In the genomic region with DNA sequence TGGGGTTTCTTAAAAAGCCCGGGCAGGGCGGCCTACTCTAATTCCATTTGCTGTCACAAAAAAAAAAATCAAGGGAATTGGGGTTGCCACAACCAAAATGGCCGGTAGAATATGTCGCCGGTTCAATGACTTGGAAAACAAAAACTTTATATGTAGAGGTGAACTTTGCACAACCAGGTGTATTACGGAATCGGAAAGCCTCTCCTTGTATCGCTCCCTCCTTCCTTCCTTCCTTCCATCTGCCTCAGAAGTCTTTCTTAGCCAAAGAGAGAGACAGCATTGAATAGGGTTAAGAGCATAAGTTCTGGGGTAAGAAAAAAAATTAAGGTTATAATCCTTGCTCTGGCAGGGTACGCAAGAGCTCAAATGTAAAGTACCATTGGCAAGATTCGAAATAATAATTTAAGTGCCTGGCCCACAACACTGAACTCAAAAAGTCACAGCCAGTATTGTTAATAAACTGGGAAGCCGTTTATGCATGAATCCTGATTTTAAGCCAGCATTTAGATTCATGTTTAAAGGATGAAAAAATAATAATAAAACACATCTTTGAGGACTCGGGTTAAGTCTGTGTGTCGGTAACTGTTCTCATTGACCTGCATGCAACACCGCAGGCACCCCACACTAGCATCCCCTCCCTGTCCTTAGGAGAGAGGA, we compare ENCODE assay signal across 1 cellular context.
A peak's percentile ranks its signal among the peaks of the same experiment; 100 is the strongest.
TF ChIP-seq lines count a peak whose summit lies in the region.

No MANE protein-coding gene starts in this region.

TF ChIP-seq in HepG2, 621 proteins besides CTCF, POLR2A, EP300 and RAD21 (continued from another document and continues in another):
- TF ChIP-seq, protein P1, sequence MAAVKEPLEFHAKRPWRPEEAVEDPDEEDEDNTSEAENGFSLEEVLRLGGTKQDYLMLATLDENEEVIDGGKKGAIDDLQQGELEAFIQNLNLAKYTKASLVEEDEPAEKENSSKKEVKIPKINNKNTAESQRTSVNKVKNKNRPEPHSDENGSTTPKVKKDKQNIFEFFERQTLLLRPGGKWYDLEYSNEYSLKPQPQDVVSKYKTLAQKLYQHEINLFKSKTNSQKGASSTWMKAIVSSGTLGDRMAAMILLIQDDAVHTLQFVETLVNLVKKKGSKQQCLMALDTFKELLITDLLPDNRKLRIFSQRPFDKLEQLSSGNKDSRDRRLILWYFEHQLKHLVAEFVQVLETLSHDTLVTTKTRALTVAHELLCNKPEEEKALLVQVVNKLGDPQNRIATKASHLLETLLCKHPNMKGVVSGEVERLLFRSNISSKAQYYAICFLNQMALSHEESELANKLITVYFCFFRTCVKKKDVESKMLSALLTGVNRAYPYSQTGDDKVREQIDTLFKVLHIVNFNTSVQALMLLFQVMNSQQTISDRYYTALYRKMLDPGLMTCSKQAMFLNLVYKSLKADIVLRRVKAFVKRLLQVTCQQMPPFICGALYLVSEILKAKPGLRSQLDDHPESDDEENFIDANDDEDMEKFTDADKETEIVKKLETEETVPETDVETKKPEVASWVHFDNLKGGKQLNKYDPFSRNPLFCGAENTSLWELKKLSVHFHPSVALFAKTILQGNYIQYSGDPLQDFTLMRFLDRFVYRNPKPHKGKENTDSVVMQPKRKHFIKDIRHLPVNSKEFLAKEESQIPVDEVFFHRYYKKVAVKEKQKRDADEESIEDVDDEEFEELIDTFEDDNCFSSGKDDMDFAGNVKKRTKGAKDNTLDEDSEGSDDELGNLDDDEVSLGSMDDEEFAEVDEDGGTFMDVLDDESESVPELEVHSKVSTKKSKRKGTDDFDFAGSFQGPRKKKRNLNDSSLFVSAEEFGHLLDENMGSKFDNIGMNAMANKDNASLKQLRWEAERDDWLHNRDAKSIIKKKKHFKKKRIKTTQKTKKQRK (IDR thresholded peaks at IDR 0.05; ENCODE audit: low read length), result no peak
- TF ChIP-seq NCOR1 (IDR thresholded peaks at IDR 0.05; ENCODE audit: borderline replicate concordance, low read length) (peak; percentile 77), ZNF782 (CRISPR knock-in tag; IDR thresholded peaks at IDR 0.05; ENCODE audit: borderline replicate concordance) (no peak), ZNF562 (CRISPR knock-in tag; IDR thresholded peaks at IDR 0.05; ENCODE audit: borderline replicate concordance) (no peak), ZNF747 (CRISPR knock-in tag; IDR thresholded peaks at IDR 0.05; ENCODE audit: borderline replicate concordance) (no peak), ZNF7 (CRISPR knock-in tag; IDR thresholded peaks at IDR 0.05) (no peak), ZNF276 (CRISPR knock-in tag; IDR thresholded peaks at IDR 0.05; ENCODE audit: low read depth) (no peak), NBN (conservative IDR thresholded peaks at IDR 0.05) (no peak), ZNF790 (CRISPR knock-in tag; IDR thresholded peaks at IDR 0.05; ENCODE audit: borderline replicate concordance) (no peak), ZNF33A (CRISPR knock-in tag; IDR thresholded peaks at IDR 0.05; ENCODE audit: borderline replicate concordance) (no peak), ZNF251 (CRISPR knock-in tag; IDR thresholded peaks at IDR 0.05) (no peak), ELF4 (CRISPR knock-in tag; IDR thresholded peaks at IDR 0.05; ENCODE audit: borderline replicate concordance) (peak; percentile 41; the same call in 1 of the 2 replicates), KAT8 (CRISPR knock-in tag; IDR thresholded peaks at IDR 0.05) (no peak; the same call in 1 of the 2 replicates), AKNA (CRISPR knock-in tag; IDR thresholded peaks at IDR 0.05; ENCODE audit: borderline replicate concordance) (no peak), RFX5 (IDR thresholded peaks at IDR 0.05; ENCODE audit: low read depth, low read length) (no peak), NR2F1 (CRISPR knock-in tag; IDR thresholded peaks at IDR 0.05) (0 out of 4 replicates have a peak, but pooled peaks of 1 of the 2 experiments have one; percentile 44), ETS1 (CRISPR knock-in tag; IDR thresholded peaks at IDR 0.05) (0 out of 2 replicates have a peak, but pooled peaks have one; percentile 6), REXO4 (CRISPR knock-in tag; IDR thresholded peaks at IDR 0.05; ENCODE audit: borderline replicate concordance) (no peak), ZNF430 (CRISPR knock-in tag; IDR thresholded peaks at IDR 0.05) (no peak), CCDC6 (CRISPR knock-in tag; IDR thresholded peaks at IDR 0.05) (no peak), ZSCAN29 (CRISPR knock-in tag; conservative IDR thresholded peaks at IDR 0.05) (no peak), ASH2L (IDR thresholded peaks at IDR 0.05; ENCODE audit: insufficient read length, low read depth, low read length) (peak; percentile 36), NFIC (IDR thresholded peaks at IDR 0.05; ENCODE audit: low read length) (no peak), ZNF124 (CRISPR knock-in tag; IDR thresholded peaks at IDR 0.05) (no peak), ZNF558 (CRISPR knock-in tag; IDR thresholded peaks at IDR 0.05; ENCODE audit: borderline replicate concordance) (no peak), FOXP1 (IDR thresholded peaks at IDR 0.05) (no peak), FOXP1 (CRISPR knock-in tag; IDR thresholded peaks at IDR 0.05) (no peak), ZSCAN21 (CRISPR knock-in tag; IDR thresholded peaks at IDR 0.05; ENCODE audit: borderline replicate concordance) (no peak), ZMYM3 (CRISPR knock-in tag; IDR thresholded peaks at IDR 0.05) (no peak), ZNF780A (CRISPR knock-in tag; IDR thresholded peaks at IDR 0.05) (no peak), ZNF234 (CRISPR knock-in tag; conservative IDR thresholded peaks at IDR 0.05) (no peak), NFKBIZ (CRISPR knock-in tag; IDR thresholded peaks at IDR 0.05) (no peak), DNMT1 (CRISPR knock-in tag; IDR thresholded peaks at IDR 0.05) (no peak)
- TF ChIP-seq, protein P2, sequence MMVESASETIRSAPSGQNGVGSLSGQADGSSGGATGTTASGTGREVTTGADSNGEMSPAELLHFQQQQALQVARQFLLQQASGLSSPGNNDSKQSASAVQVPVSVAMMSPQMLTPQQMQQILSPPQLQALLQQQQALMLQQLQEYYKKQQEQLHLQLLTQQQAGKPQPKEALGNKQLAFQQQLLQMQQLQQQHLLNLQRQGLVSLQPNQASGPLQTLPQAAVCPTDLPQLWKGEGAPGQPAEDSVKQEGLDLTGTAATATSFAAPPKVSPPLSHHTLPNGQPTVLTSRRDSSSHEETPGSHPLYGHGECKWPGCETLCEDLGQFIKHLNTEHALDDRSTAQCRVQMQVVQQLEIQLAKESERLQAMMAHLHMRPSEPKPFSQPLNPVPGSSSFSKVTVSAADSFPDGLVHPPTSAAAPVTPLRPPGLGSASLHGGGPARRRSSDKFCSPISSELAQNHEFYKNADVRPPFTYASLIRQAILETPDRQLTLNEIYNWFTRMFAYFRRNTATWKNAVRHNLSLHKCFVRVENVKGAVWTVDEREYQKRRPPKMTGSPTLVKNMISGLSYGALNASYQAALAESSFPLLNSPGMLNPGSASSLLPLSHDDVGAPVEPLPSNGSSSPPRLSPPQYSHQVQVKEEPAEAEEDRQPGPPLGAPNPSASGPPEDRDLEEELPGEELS (CRISPR knock-in tag; IDR thresholded peaks at IDR 0.05), result no peak
- TF ChIP-seq, protein P3, sequence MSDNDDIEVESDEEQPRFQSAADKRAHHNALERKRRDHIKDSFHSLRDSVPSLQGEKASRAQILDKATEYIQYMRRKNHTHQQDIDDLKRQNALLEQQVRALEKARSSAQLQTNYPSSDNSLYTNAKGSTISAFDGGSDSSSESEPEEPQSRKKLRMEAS (IDR thresholded peaks at IDR 0.05), result no peak
- TF ChIP-seq, protein P4, sequence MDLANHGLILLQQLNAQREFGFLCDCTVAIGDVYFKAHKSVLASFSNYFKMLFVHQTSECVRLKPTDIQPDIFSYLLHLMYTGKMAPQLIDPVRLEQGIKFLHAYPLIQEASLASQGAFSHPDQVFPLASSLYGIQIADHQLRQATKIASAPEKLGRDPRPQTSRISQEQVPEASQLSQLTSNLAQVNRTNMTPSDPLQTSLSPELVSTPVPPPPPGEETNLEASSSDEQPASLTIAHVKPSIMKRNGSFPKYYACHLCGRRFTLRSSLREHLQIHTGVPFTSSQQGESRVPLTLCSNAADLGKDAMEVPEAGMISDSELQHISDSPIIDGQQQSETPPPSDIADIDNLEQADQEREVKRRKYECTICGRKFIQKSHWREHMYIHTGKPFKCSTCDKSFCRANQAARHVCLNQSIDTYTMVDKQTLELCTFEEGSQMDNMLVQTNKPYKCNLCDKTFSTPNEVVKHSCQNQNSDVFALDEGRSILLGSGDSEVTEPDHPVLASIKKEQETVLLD (CRISPR knock-in tag; IDR thresholded peaks at IDR 0.05; ENCODE audit: low read depth), result no peak
- TF ChIP-seq, protein P5, sequence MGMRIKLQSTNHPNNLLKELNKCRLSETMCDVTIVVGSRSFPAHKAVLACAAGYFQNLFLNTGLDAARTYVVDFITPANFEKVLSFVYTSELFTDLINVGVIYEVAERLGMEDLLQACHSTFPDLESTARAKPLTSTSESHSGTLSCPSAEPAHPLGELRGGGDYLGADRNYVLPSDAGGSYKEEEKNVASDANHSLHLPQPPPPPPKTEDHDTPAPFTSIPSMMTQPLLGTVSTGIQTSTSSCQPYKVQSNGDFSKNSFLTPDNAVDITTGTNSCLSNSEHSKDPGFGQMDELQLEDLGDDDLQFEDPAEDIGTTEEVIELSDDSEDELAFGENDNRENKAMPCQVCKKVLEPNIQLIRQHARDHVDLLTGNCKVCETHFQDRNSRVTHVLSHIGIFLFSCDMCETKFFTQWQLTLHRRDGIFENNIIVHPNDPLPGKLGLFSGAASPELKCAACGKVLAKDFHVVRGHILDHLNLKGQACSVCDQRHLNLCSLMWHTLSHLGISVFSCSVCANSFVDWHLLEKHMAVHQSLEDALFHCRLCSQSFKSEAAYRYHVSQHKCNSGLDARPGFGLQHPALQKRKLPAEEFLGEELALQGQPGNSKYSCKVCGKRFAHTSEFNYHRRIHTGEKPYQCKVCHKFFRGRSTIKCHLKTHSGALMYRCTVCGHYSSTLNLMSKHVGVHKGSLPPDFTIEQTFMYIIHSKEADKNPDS (CRISPR knock-in tag; IDR thresholded peaks at IDR 0.05), result no peak
